In the genomic region with DNA sequence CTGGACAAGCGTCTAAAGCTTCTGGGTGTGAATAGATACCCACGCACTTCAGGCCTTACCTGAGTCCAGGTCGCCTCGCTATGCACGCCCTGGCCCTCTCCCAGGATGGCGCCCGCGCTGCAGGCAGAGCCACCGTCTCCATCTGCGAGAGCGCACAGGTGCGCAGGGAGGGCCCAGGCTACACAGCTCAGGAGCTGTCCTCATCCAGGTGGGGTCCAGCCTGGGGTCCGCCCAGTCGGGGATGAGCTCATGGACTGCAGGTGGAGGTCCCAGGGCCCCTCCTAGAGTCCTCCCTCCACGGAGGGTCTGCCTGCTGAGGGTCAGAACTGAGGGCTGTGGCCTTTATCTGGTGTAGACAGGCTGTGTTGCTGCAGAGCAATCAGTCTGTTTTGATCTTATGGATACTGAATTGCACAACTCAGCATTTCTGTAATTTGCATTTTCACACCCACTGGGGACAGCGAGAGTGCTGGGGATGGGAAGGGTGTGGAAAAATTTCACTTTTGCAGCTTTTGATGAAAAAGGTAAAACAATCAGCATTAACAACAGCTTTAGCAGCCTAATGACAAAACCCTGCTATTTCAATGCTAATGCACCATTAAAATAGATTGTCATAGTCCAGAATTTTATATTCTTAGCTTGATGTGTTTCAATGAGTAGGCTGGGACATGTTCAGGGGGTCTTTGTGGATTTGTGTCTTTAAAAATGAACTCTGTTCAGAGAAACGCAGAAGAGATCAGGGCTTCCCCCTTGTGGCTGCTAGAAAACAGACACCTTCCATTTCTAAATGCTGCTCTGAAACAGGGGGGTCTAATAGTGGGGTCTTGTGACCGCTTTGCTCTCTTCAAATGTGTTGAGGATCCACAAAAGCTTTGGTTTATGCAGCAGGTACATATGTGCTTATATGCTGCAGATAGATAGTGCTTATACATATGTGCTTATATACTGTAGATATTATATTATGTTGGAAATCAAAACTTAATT, we compare ENCODE assay signal across 10 cellular contexts.
DNase-seq lines count a peak whose midpoint lies in the region; ATAC-seq and TF ChIP-seq lines count a peak whose summit lies in the region.
"Had no signal": no experiment of that assay in that cellular context is flagged by ENCODE, and none has a peak within 500 bp of the region (broad histone marks: within the 10 kb centered on the region; RNA-seq: fewer than 3 reads in every experiment).

No MANE protein-coding gene starts in this region.

- no peak overlapping the region for H3K27ac ChIP-seq in Panc1 (ENCODE audit: low read length)
- H3K27ac ChIP-seq: esophagus muscularis mucosa had no signal

- H3K4me3 ChIP-seq in AG04449 (ENCODE audit: low read depth, low read length) = no peak overlapping the region
- H3K4me3 ChIP-seq in Panc1 (ENCODE audit: low read depth in 2 of 2, low read length in 2 of 2) = no peak overlapping the region
- H3K4me3 ChIP-seq in fibroblast of pulmonary artery (replicated peaks; ENCODE audit: low read depth, low read length) = no peak overlapping the region
- H3K4me3 ChIP-seq: esophagus muscularis mucosa had no signal

- POLR2A ChIA-PET in AG04449 (lab: Yijun Ruan, JAX) (interaction anchor here (0.6 kb wide), 1 partner anchor 9 kb away, joined by 3 read pairs; no protein-coding TSS in a partner anchor), Panc1 (lab: Charles Lee) (no interaction called here)

- intact Hi-C loops in Panc1 (cut with micrococcal nuclease; ENCODE audit: unreplicated experiment) = loop anchor here (1.0 kb wide), 1 partner anchor 11 kb away; no protein-coding TSS in a partner anchor

- peaks cover 38% of the 10 kb centered on the region for H3K27me3 ChIP-seq in Panc1 (ENCODE audit: control insufficient read depth, insufficient read depth, low read length)

- TF ChIP-seq CTCF in AG04449 (IDR thresholded peaks at IDR 0.05; ENCODE audit: insufficient read depth, low read length, missing control alignments) = peak; percentile 38
- peak; percentile 28; the same call in 2 of the 3 replicates for TF ChIP-seq CTCF in GM12872 (IDR thresholded peaks at IDR 0.05; ENCODE audit: insufficient read depth, low read depth, low read length)
- TF ChIP-seq CTCF in Panc1 (IDR thresholded peaks at IDR 0.05) = peak; percentile 73
- TF ChIP-seq CTCF in fibroblast of pulmonary artery (IDR thresholded peaks at IDR 0.05; ENCODE audit: low read length, missing control alignments) = peak; percentile 40

- DNase-seq in AG04449 (ENCODE audit: low read depth, low spot score) (no peak), Panc1 (ENCODE audit: low read depth, low spot score) (no peak), fibroblast of pulmonary artery (ENCODE audit: low read depth) (peak; percentile 8), DMS153 (lab: John Stamatoyannopoulos, UW) (no peak), T-helper 2 cell (no peak), OCI-M1 (lab: John Stamatoyannopoulos, UW) (no peak)
- no peak for DNase-seq in NK-92 treated with Interleukin-12 subunit alpha and Interleukin-12 subunit beta, amount 100 ng/mL, for 24 hours (lab: John Stamatoyannopoulos, UW)
- DNase-seq: NCI-H187 treated with DMSO at 0.1 percent for 48 hours had no signal

- BruUV-seq in Panc1 (replicated peaks; lab: Mats Ljungman, UMichigan) = no TSS peak

- no peaks in the 10 kb centered on the region for H3K9me3 ChIP-seq in Panc1 (ENCODE audit: control insufficient read depth, insufficient read depth, low read depth, low read length)
- H3K9me3 ChIP-seq: esophagus muscularis mucosa had no signal

- CTCF ChIA-PET in AG04449 (lab: Yijun Ruan, JAX) (interaction anchor here (0.9 to 5.5 kb wide), 4 partner anchors 11 to 45 kb away, joined by 3 to 92 read pairs (median 4); no protein-coding TSS in a partner anchor), Panc1 (lab: Charles Lee) (no interaction called here)

- ATAC-seq in Panc1 = peak; percentile 40

- no peaks in the 10 kb centered on the region for H3K36me3 ChIP-seq in Panc1 (ENCODE audit: control insufficient read depth, insufficient read depth, low read length)
- H3K36me3 ChIP-seq: esophagus muscularis mucosa had no signal

- in situ Hi-C loops in Panc1 (cut with HindIII; ENCODE audit: low pct_unique_long_range_greater_than_20kb, low sequenced_read_pairs) = no loop called here

- no peaks in the 10 kb centered on the region for H3K4me1 ChIP-seq in Panc1 (ENCODE audit: control insufficient read depth, insufficient read depth, low read length)
